ENCODE assay signal across 24 cellular contexts in genomic region chr2:25701801-25702200, GRCh38.
"Had no signal": no experiment of that assay in that cellular context is flagged by ENCODE, and none has a peak within 500 bp of the region (broad histone marks: within the 10 kb centered on the region; RNA-seq: fewer than 3 reads in every experiment).

No MANE protein-coding gene starts in this region.

- H3K27ac Mint-ChIP-seq: activated B cell treated with CpG ODN at 0.5 μM for 24 hours; activated CD4-positive, alpha-beta T cell treated with anti-CD3 and anti-CD28 coated beads, Interleukin-2, amount 10 ng/mL, durations not matched to agents 24 days and 14 days; activated naive CD4-positive, alpha-beta T cell treated with anti-CD3 and anti-CD28 coated beads, Interleukin-2, amount 50 U/mL, for 72 hours; activated naive CD8-positive, alpha-beta T cell treated with anti-CD3 and anti-CD28 coated beads, Interleukin-2, amount 50 U/mL, for 24 hours; T-helper 1 cell treated with Interleukin-12 subunit alpha and Interleukin-12 subunit beta and Interleukin-4 antibody, amounts not matched to agents 30 μg/mL and 1 μg/mL, for 36 hours had no signal

- H3K36me3 Mint-ChIP-seq: activated naive CD4-positive, alpha-beta T cell treated with anti-CD3 and anti-CD28 coated beads, Interleukin-2, amount 50 U/mL, for 72 hours; brain had no signal

- DNase-seq: activated B cell treated with CpG ODN at 0.5 μM for 24 hours; activated CD4-positive, alpha-beta T cell treated with anti-CD3 and anti-CD28 coated beads for 1 hour; activated CD4-positive, alpha-beta T cell treated with anti-CD3 and anti-CD28 coated beads, Interleukin-2, amount 10 ng/mL, durations not matched to agents 24 days and 14 days; activated CD4-positive, alpha-beta T cell treated with anti-CD3 and anti-CD28 coated beads, Interleukin-2, amount 50 U/mL, for 48 hours; activated CD8-positive, alpha-beta memory T cell treated with anti-CD3 and anti-CD28 coated beads for 24 hours; activated effector memory CD4-positive, alpha-beta T cell treated with anti-CD3 and anti-CD28 coated beads, Interleukin-2, amount 50 U/mL, for 16 hours; activated naive CD4-positive, alpha-beta T cell treated with Interleukin-2 at 50 U/mL for 16 hours; activated naive CD8-positive, alpha-beta T cell treated with anti-CD3 and anti-CD28 coated beads, Interleukin-2, amount 50 U/mL, for 24 hours; activated T-cell treated with anti-CD3 and anti-CD28 coated beads, Interleukin-2, amount 50 U/mL, for 4 hours; amniotic stem cell; KG1; NCI-H1092; NCI-H1417; NCI-H1930; NCI-H345; NCI-H510A; NCI-H774; PC-3; SHP77 treated with DMSO at 0.1 percent for 48 hours; T-helper 9 cell had no signal

- H3K9me3 Mint-ChIP-seq: activated B cell treated with CpG ODN at 0.5 μM for 24 hours; activated CD4-positive, alpha-beta T cell treated with anti-CD3 and anti-CD28 coated beads, Interleukin-2, amount 10 ng/mL, durations not matched to agents 24 days and 14 days; activated naive CD4-positive, alpha-beta T cell treated with anti-CD3 and anti-CD28 coated beads, Interleukin-2, amount 50 U/mL, for 72 hours; activated naive CD8-positive, alpha-beta T cell treated with anti-CD3 and anti-CD28 coated beads, Interleukin-2, amount 50 U/mL, for 24 hours; activated T-cell treated with anti-CD3 and anti-CD28 coated beads, Interleukin-2, amount 50 U/mL, for 4 hours; central memory CD8-positive, alpha-beta T cell; T-helper 1 cell treated with Interleukin-12 subunit alpha and Interleukin-12 subunit beta and Interleukin-4 antibody, amounts not matched to agents 30 μg/mL and 1 μg/mL, for 36 hours had no signal

- H3K4me1 Mint-ChIP-seq: activated B cell treated with CpG ODN at 0.5 μM for 24 hours; activated naive CD8-positive, alpha-beta T cell treated with anti-CD3 and anti-CD28 coated beads, Interleukin-2, amount 50 U/mL, for 24 hours had no signal

- H3K27me3 Mint-ChIP-seq: activated B cell treated with CpG ODN at 0.5 μM for 24 hours; activated CD4-positive, alpha-beta T cell treated with anti-CD3 and anti-CD28 coated beads, Interleukin-2, amount 10 ng/mL, durations not matched to agents 24 days and 14 days; activated naive CD8-positive, alpha-beta T cell treated with anti-CD3 and anti-CD28 coated beads, Interleukin-2, amount 50 U/mL, for 24 hours; central memory CD8-positive, alpha-beta T cell had no signal

- H3K4me3 Mint-ChIP-seq: activated B cell treated with CpG ODN at 0.5 μM for 24 hours; activated CD4-positive, alpha-beta T cell treated with anti-CD3 and anti-CD28 coated beads, Interleukin-2, amount 10 ng/mL, durations not matched to agents 24 days and 14 days; activated naive CD8-positive, alpha-beta T cell treated with anti-CD3 and anti-CD28 coated beads, Interleukin-2, amount 50 U/mL, for 24 hours; activated T-cell treated with anti-CD3 and anti-CD28 coated beads, Interleukin-2, amount 50 U/mL, for 4 hours; brain; central memory CD8-positive, alpha-beta T cell; T-helper 1 cell treated with Interleukin-12 subunit alpha and Interleukin-12 subunit beta and Interleukin-4 antibody, amounts not matched to agents 30 μg/mL and 1 μg/mL, for 36 hours had no signal

- ATAC-seq: activated naive CD4-positive, alpha-beta T cell treated with anti-CD3 and anti-CD28 coated beads, Interleukin-2, amount 50 U/mL, for 72 hours; activated naive CD8-positive, alpha-beta T cell treated with anti-CD3 and anti-CD28 coated beads, Interleukin-2, amount 50 U/mL, for 24 hours; activated T-cell treated with anti-CD3 and anti-CD28 coated beads, Interleukin-2, amount 50 U/mL, for 4 hours; PC-3 had no signal
